ENCODE assay signal across 8 cellular contexts in genomic region chr3:167882057-167882667, GRCh38.
A peak's percentile ranks its signal among the peaks of the same experiment; 100 is the strongest.
DNase-seq lines count a peak whose midpoint lies in the region; ATAC-seq and FAIRE-seq lines count a peak whose summit lies in the region.

No MANE protein-coding gene starts in this region.

- no peaks in the 10 kb centered on the region for H3K4me1 ChIP-seq in small intestine (ENCODE audit: control insufficient read depth in 2 of 2, insufficient read depth in 1 of 2, low read depth in 1 of 2, low read length in 1 of 2)

- peak; percentile 43 for DNase-seq in AG20443 (ENCODE audit: low spot score)
- DNase-seq in NCI-H1930 (lab: John Stamatoyannopoulos, UW): peak; percentile 3 to 6
- peak; percentile 61 for DNase-seq in globus pallidus (ENCODE audit: low spot score)
- peak; percentile 37 for DNase-seq in small intestine
- DNase-seq in HK-2 (ENCODE audit: unreplicated experiment): no peak

- WGBS in small intestine, 3 donors: 0% methylated on average over 1 of the region's 1 CpG

- no peaks in the 10 kb centered on the region for H3K27me3 ChIP-seq in small intestine (ENCODE audit: control insufficient read depth in 2 of 2, insufficient read depth in 2 of 2, low read length in 2 of 2)

- H3K4me3 ChIP-seq in small intestine (ENCODE audit: low read depth in 1 of 2, low read length in 2 of 2): no peak overlapping the region

- peak; percentile 88 for ATAC-seq in GM18517 (IDR thresholded peaks at IDR 0.05; ENCODE audit: unreplicated experiment)
- ATAC-seq in HG02981 (IDR thresholded peaks at IDR 0.05; ENCODE audit: unreplicated experiment): peak; percentile 87

- H3K9me3 ChIP-seq in small intestine (ENCODE audit: control insufficient read depth, low read depth): no peaks in the 10 kb centered on the region

- FAIRE-seq in TTC549 (lab: Jason Lieb, UNC): peak; percentile 82
- peak; percentile 62 for FAIRE-seq in small intestine (lab: Jason Lieb, UNC)

- H3K36me3 ChIP-seq in small intestine (ENCODE audit: control insufficient read depth in 2 of 2, insufficient read depth in 2 of 2, low read length in 2 of 2): no peaks in the 10 kb centered on the region

- H3K27ac ChIP-seq in small intestine (ENCODE audit: low read depth in 1 of 2, low read length in 1 of 2): no peak overlapping the region
